ENCODE assay signal across 36 cellular contexts in the genomic region with DNA sequence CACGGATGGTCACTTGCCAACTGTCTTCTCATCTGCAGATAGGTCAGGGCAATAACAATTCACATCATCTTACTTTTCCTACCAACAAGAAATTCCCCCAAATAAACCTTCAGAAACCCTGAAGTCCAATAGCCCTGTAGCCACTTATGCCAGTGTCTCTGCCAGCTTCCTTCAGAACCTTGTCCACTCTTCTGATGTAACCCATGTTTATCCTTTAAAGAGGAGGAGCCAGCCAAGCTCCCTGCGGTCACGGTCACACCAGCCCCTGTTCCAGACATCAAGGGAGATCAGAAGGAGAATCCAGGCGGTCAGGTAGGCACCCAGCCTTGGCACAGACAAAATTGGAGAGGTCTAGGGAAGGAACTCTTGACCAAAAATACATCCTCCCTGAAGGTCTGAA.
"Had no signal": no experiment of that assay in that cellular context is flagged by ENCODE, and none has a peak within 500 bp of the region (broad histone marks: within the 10 kb centered on the region; RNA-seq: fewer than 3 reads in every experiment).

No MANE protein-coding gene starts in this region.

- H3K27ac Mint-ChIP-seq: activated B cell treated with CpG ODN at 0.5 μM for 24 hours; activated CD4-positive, alpha-beta memory T cell treated with anti-CD3 and anti-CD28 coated beads, Interleukin-2, amount 10 ng/mL, durations not matched to agents 7 days and 5 days; activated CD8-positive, alpha-beta memory T cell treated with anti-CD3 and anti-CD28 coated beads, Interleukin-2, amount 10 ng/mL, durations not matched to agents 7 days and 5 days; activated naive CD4-positive, alpha-beta T cell treated with anti-CD3 and anti-CD28 coated beads for 36 hours; activated naive CD8-positive, alpha-beta T cell treated with anti-CD3 and anti-CD28 coated beads for 36 hours; T-cell had no signal

- H3K27ac ChIP-seq: cardiac muscle cell, KMS-11, PC-9, RWPE1, VCaP had no signal

- ATAC-seq: activated CD8-positive, alpha-beta memory T cell treated with anti-CD3 and anti-CD28 coated beads, Interleukin-2, amount 10 ng/mL, durations not matched to agents 7 days and 5 days; Right ventricle myocardium inferior; SK-N-SH treated with all-trans-retinoic acid at 6 μM for 48 hours; T-cell had no signal

- H3K4me3 ChIP-seq: cardiac muscle cell, PC-9 had no signal

- H3K9ac ChIP-seq: KMS-11 had no signal

- DNase-seq: activated B cell treated with CpG ODN at 0.5 μM for 24 hours; activated CD4-positive, alpha-beta memory T cell treated with anti-CD3 and anti-CD28 coated beads, Interleukin-2, amount 10 ng/mL, durations not matched to agents 7 days and 5 days; activated CD4-positive, alpha-beta T cell treated with anti-CD3 and anti-CD28 coated beads for 4 hours; activated CD4-positive, CD25-positive, alpha-beta regulatory T cell treated with anti-CD3 and anti-CD28 coated beads, Interleukin-2, amount 50 U/mL, for 72 hours; activated CD8-positive, alpha-beta memory T cell treated with anti-CD3 and anti-CD28 coated beads for 24 hours; activated CD8-positive, alpha-beta memory T cell treated with anti-CD3 and anti-CD28 coated beads, Interleukin-2, amount 10 ng/mL, durations not matched to agents 7 days and 5 days; activated CD8-positive, alpha-beta memory T cell treated with anti-CD3 and anti-CD28 coated beads, Interleukin-2, amount 50 U/mL, for 48 hours; activated gamma-delta T cell treated with Interleukin-2 at 50 U/mL for 16 hours; activated naive CD4-positive, alpha-beta T cell treated with anti-CD3 and anti-CD28 coated beads for 36 hours; activated naive CD8-positive, alpha-beta T cell treated with anti-CD3 and anti-CD28 coated beads for 36 hours; amniotic stem cell; aorta; MM.1S; MV-4-11; NCI-H1092; NCI-H1436 treated with DMSO at 0.1 percent for 48 hours; NCI-H1694 treated with DMSO at 0.1 percent for 48 hours; NCI-H2081; NCI-H2227 treated with DMSO at 0.1 percent for 48 hours; NCI-H446; NCI-H510A treated with DMSO at 0.1 percent for 48 hours; NCI-H526 treated with DMSO at 0.1 percent for 48 hours; NCI-H774; PC-9; SIG-M5; T-cell; T-helper 2 cell; T-helper 9 cell had no signal

- H3K4me2 ChIP-seq: KMS-11, PC-9 had no signal

- H3K36me3 ChIP-seq: cardiac muscle cell had no signal

- H3K9me3 Mint-ChIP-seq: activated B cell treated with CpG ODN at 0.5 μM for 24 hours; activated CD4-positive, alpha-beta memory T cell treated with anti-CD3 and anti-CD28 coated beads, Interleukin-2, amount 10 ng/mL, durations not matched to agents 7 days and 5 days; activated naive CD4-positive, alpha-beta T cell treated with anti-CD3 and anti-CD28 coated beads for 36 hours; activated naive CD8-positive, alpha-beta T cell treated with anti-CD3 and anti-CD28 coated beads for 36 hours; central memory CD8-positive, alpha-beta T cell; T-cell had no signal

- H3K27me3 Mint-ChIP-seq: activated B cell treated with CpG ODN at 0.5 μM for 24 hours; activated CD4-positive, alpha-beta memory T cell treated with anti-CD3 and anti-CD28 coated beads, Interleukin-2, amount 10 ng/mL, durations not matched to agents 7 days and 5 days; activated CD8-positive, alpha-beta memory T cell treated with anti-CD3 and anti-CD28 coated beads, Interleukin-2, amount 10 ng/mL, durations not matched to agents 7 days and 5 days; activated naive CD8-positive, alpha-beta T cell treated with anti-CD3 and anti-CD28 coated beads for 36 hours; central memory CD8-positive, alpha-beta T cell; T-cell had no signal

- H3K27me3 ChIP-seq: cardiac muscle cell had no signal

- H3K4me3 Mint-ChIP-seq: activated B cell treated with CpG ODN at 0.5 μM for 24 hours; activated CD4-positive, alpha-beta memory T cell treated with anti-CD3 and anti-CD28 coated beads, Interleukin-2, amount 10 ng/mL, durations not matched to agents 7 days and 5 days; activated CD8-positive, alpha-beta memory T cell treated with anti-CD3 and anti-CD28 coated beads, Interleukin-2, amount 10 ng/mL, durations not matched to agents 7 days and 5 days; activated naive CD4-positive, alpha-beta T cell treated with anti-CD3 and anti-CD28 coated beads for 36 hours; activated naive CD8-positive, alpha-beta T cell treated with anti-CD3 and anti-CD28 coated beads for 36 hours; central memory CD8-positive, alpha-beta T cell; T-cell had no signal

- H2AFZ ChIP-seq: PC-9 had no signal

- FAIRE-seq: RCC 7860 had no signal
